Comparison of ENCODE assay signal across 24 cellular contexts in the genomic region with DNA sequence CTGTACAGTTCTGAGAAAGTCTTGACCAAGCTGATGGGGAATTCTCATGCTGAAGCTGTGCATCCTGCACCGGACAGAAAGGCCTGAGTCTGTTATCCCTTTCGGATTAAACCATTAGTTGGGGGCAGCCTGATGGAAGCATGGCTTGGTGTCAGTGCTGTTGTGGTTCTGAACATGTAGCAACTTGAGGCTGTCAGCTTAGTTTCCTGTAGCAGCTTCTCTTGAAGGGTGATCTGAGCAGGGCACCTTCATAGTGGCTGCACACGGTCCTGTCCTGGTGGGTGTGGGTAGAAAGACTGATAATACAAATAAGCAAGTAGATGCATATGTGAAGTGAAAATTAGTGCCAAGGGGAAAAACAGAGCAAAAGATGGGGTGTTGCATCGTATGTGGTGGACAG. TPM values are rescaled to one million over a fixed set of nuclear protein-coding genes. Genes with fewer than 3 reads are reported as not detected.
DNase-seq lines count a peak whose midpoint lies in the region; ATAC-seq and TF ChIP-seq lines count a peak whose summit lies in the region.
"Had no signal": no experiment of that assay in that cellular context is flagged by ENCODE, and none has a peak within 500 bp of the region (broad histone marks: within the 10 kb centered on the region; RNA-seq: fewer than 3 reads in every experiment).

No MANE protein-coding gene starts in this region.

- H3K9me3 ChIP-seq in Loucy (ENCODE audit: insufficient read depth, low read depth, low read length) (no peaks in the 10 kb centered on the region), HAP-1 (no peaks in the 10 kb centered on the region)
- H3K9me3 ChIP-seq: BE2C, SJCRH30, stomach, tibial artery had no signal

- peaks cover 41% of the 10 kb centered on the region for H3K4me1 Mint-ChIP-seq in activated naive CD8-positive, alpha-beta T cell treated with anti-CD3 and anti-CD28 coated beads, Interleukin-2, amount 10 ng/mL, durations not matched to agents 7 days and 5 days
- peaks cover 52% of the 10 kb centered on the region for H3K4me1 Mint-ChIP-seq in activated naive CD8-positive, alpha-beta T cell treated with anti-CD3 and anti-CD28 coated beads for 36 hours
- peaks cover 49 to 65% of the 10 kb centered on the region in 2 donors for H3K4me1 Mint-ChIP-seq in effector memory CD8-positive, alpha-beta T cell (ENCODE audit: low read depth in 2 of 2)
- H3K4me1 Mint-ChIP-seq in stimulated activated effector memory CD8-positive, alpha-beta T cell treated with anti-CD3 and anti-CD28 coated beads, Interleukin-12 subunit alpha, Interleukin-12 subunit beta, amount 100 ng/mL, for 72 hours: peaks cover 64% of the 10 kb centered on the region

- H3K9me2 ChIP-seq in Loucy (replicated peaks; ENCODE audit: low read depth, low read length): no peaks in the 10 kb centered on the region

- no peak for TF ChIP-seq CTCF in Loucy (conservative IDR thresholded peaks at IDR 0.05; ENCODE audit: low read length)

- H3K4me2 ChIP-seq in Loucy (ENCODE audit: low read depth, low read length, poor library complexity, severe bottlenecking): peak overlapping the region; percentile 30

- H3K36me3 ChIP-seq in Loucy (ENCODE audit: insufficient read depth, low read length) (peaks cover 6% of the 10 kb centered on the region; the same call in 1 of the 2 replicates), HAP-1 (replicated peaks) (peaks cover 4% of the 10 kb centered on the region; the same call in 1 of the 2 replicates)

- H3K4me3 ChIP-seq in Loucy (ENCODE audit: low read length, poor library complexity, severe bottlenecking) (no peak overlapping the region), HAP-1 (no peak overlapping the region)
- H3K4me3 ChIP-seq: coronary artery, SJCRH30, stomach, tibial artery had no signal

- H4K20me1 ChIP-seq in Loucy (ENCODE audit: insufficient read depth, low read length, poor library complexity, severe bottlenecking): peaks cover 50% of the 10 kb centered on the region

- no peak for DNase-seq in activated naive CD8-positive, alpha-beta T cell treated with anti-CD3 and anti-CD28 coated beads, Interleukin-2, amount 10 ng/mL, durations not matched to agents 7 days and 5 days
- no peak for DNase-seq in activated naive CD8-positive, alpha-beta T cell treated with anti-CD3 and anti-CD28 coated beads for 36 hours
- no peak for DNase-seq in effector memory CD8-positive, alpha-beta T cell
- DNase-seq in stimulated activated effector memory CD8-positive, alpha-beta T cell treated with anti-CD3 and anti-CD28 coated beads, Interleukin-12 subunit alpha, Interleukin-12 subunit beta, amount 100 ng/mL, for 72 hours (ENCODE audit: low spot score in 2 of 2): no peak
- DNase-seq in HAP-1 (ENCODE audit: low spot score in 2 of 2): no peak
- DNase-seq in superior temporal gyrus (ENCODE audit: extremely low spot score): no peak
- DNase-seq: ACHN; aorta; BE2C; DMS79 treated with DMSO at 0.1 percent for 48 hours; effector memory CD4-positive, alpha-beta T cell; foreskin melanocyte; NCI-H1436 treated with DMSO at 0.1 percent for 48 hours; NCI-H345; NCI-H748 treated with DMSO at 0.1 percent for 48 hours; SJCRH30; stomach; tibial artery had no signal

- H3K9me3 Mint-ChIP-seq in activated naive CD8-positive, alpha-beta T cell treated with anti-CD3 and anti-CD28 coated beads, Interleukin-2, amount 10 ng/mL, durations not matched to agents 7 days and 5 days: peaks cover 4% of the 10 kb centered on the region
- peaks cover 5% of the 10 kb centered on the region for H3K9me3 Mint-ChIP-seq in activated naive CD8-positive, alpha-beta T cell treated with anti-CD3 and anti-CD28 coated beads for 36 hours
- no peaks in the 10 kb centered on the region for H3K9me3 Mint-ChIP-seq in effector memory CD8-positive, alpha-beta T cell
- H3K9me3 Mint-ChIP-seq in stimulated activated effector memory CD8-positive, alpha-beta T cell treated with anti-CD3 and anti-CD28 coated beads, Interleukin-12 subunit alpha, Interleukin-12 subunit beta, amount 100 ng/mL, for 72 hours: peaks cover 2% of the 10 kb centered on the region

- in situ Hi-C loops in HAP-1 (cut with MboI; ENCODE audit: low sequenced_read_pairs): no loop called here

- no peak overlapping the region for H2AFZ ChIP-seq in Loucy (ENCODE audit: low read length)

- H3K79me2 ChIP-seq in Loucy (ENCODE audit: insufficient read depth, low read length): peaks cover 96% of the 10 kb centered on the region

- no peak overlapping the region for H3K27ac Mint-ChIP-seq in activated naive CD8-positive, alpha-beta T cell treated with anti-CD3 and anti-CD28 coated beads, Interleukin-2, amount 10 ng/mL, durations not matched to agents 7 days and 5 days
- H3K27ac Mint-ChIP-seq in activated naive CD8-positive, alpha-beta T cell treated with anti-CD3 and anti-CD28 coated beads for 36 hours: no peak overlapping the region
- peak overlapping the region; percentile 8 to 41 for H3K27ac Mint-ChIP-seq in effector memory CD8-positive, alpha-beta T cell
- H3K27ac Mint-ChIP-seq in stimulated activated effector memory CD8-positive, alpha-beta T cell treated with anti-CD3 and anti-CD28 coated beads, Interleukin-12 subunit alpha, Interleukin-12 subunit beta, amount 100 ng/mL, for 72 hours: no peak overlapping the region

- peak overlapping the region; percentile 7 for H3K9ac ChIP-seq in Loucy (ENCODE audit: low read depth, low read length, poor library complexity, severe bottlenecking)

- no peaks in the 10 kb centered on the region for H3F3A ChIP-seq in Loucy (ENCODE audit: low read depth)

- H3K27me3 ChIP-seq in Loucy (ENCODE audit: insufficient read depth, low read length, poor library complexity, severe bottlenecking) (no peaks in the 10 kb centered on the region), HAP-1 (ENCODE audit: low read depth) (no peaks in the 10 kb centered on the region)
- H3K27me3 ChIP-seq: BE2C, SJCRH30, stomach, tibial artery had no signal

- peaks cover 40% of the 10 kb centered on the region for H3K36me3 Mint-ChIP-seq in activated naive CD8-positive, alpha-beta T cell treated with anti-CD3 and anti-CD28 coated beads, Interleukin-2, amount 10 ng/mL, durations not matched to agents 7 days and 5 days
- peaks cover 45% of the 10 kb centered on the region for H3K36me3 Mint-ChIP-seq in activated naive CD8-positive, alpha-beta T cell treated with anti-CD3 and anti-CD28 coated beads for 36 hours
- peaks cover 29% of the 10 kb centered on the region for H3K36me3 Mint-ChIP-seq in effector memory CD8-positive, alpha-beta T cell (ENCODE audit: insufficient read depth)
- H3K36me3 Mint-ChIP-seq in stimulated activated effector memory CD8-positive, alpha-beta T cell treated with anti-CD3 and anti-CD28 coated beads, Interleukin-12 subunit alpha, Interleukin-12 subunit beta, amount 100 ng/mL, for 72 hours: peaks cover 39% of the 10 kb centered on the region

- no peak overlapping the region for H3K4me3 Mint-ChIP-seq in activated naive CD8-positive, alpha-beta T cell treated with anti-CD3 and anti-CD28 coated beads, Interleukin-2, amount 10 ng/mL, durations not matched to agents 7 days and 5 days
- no peak overlapping the region for H3K4me3 Mint-ChIP-seq in activated naive CD8-positive, alpha-beta T cell treated with anti-CD3 and anti-CD28 coated beads for 36 hours
- peak overlapping the region in 1 of 2 donors; percentile 35 for H3K4me3 Mint-ChIP-seq in effector memory CD8-positive, alpha-beta T cell
- no peak overlapping the region for H3K4me3 Mint-ChIP-seq in stimulated activated effector memory CD8-positive, alpha-beta T cell treated with anti-CD3 and anti-CD28 coated beads, Interleukin-12 subunit alpha, Interleukin-12 subunit beta, amount 100 ng/mL, for 72 hours

- POLR2A ChIA-PET in activated naive CD8-positive, alpha-beta T cell treated with anti-CD3 and anti-CD28 coated beads, Interleukin-2, amount 10 ng/mL, durations not matched to agents 7 days and 5 days (lab: Charles Lee): interaction anchor here (1.8 kb wide), 1 partner anchor 11 kb away, joined by 4 read pairs; no protein-coding TSS in a partner anchor

- no peaks in the 10 kb centered on the region for H3K27me3 Mint-ChIP-seq in activated naive CD8-positive, alpha-beta T cell treated with anti-CD3 and anti-CD28 coated beads, Interleukin-2, amount 10 ng/mL, durations not matched to agents 7 days and 5 days
- no peaks in the 10 kb centered on the region for H3K27me3 Mint-ChIP-seq in activated naive CD8-positive, alpha-beta T cell treated with anti-CD3 and anti-CD28 coated beads for 36 hours
- H3K27me3 Mint-ChIP-seq in effector memory CD8-positive, alpha-beta T cell: no peaks in the 10 kb centered on the region

- peak; percentile 67 for ATAC-seq in activated naive CD8-positive, alpha-beta T cell treated with anti-CD3 and anti-CD28 coated beads, Interleukin-2, amount 10 ng/mL, durations not matched to agents 7 days and 5 days (ENCODE audit: low read depth)
- no peak for ATAC-seq in effector memory CD8-positive, alpha-beta T cell (replicated peaks)
- ATAC-seq in stimulated activated effector memory CD8-positive, alpha-beta T cell treated with anti-CD3 and anti-CD28 coated beads, Interleukin-12 subunit alpha, Interleukin-12 subunit beta, amount 100 ng/mL, for 72 hours: peak; percentile 16
- ATAC-seq in GM18858 (IDR thresholded peaks at IDR 0.05; ENCODE audit: unreplicated experiment): no peak
- ATAC-seq: activated naive CD4-positive, alpha-beta T cell treated with anti-CD3 and anti-CD28 coated beads, Interleukin-2, amount 50 U/mL, for 72 hours; esophagus mucosa; left lobe of liver had no signal

- H3K4me1 ChIP-seq in Loucy (ENCODE audit: insufficient read depth, low read length, poor library complexity, severe bottlenecking) (peaks cover 7% of the 10 kb centered on the region), HAP-1 (no peaks in the 10 kb centered on the region)
- H3K4me1 ChIP-seq: SJCRH30 had no signal

RNA-seq across cellular contexts. Expression of gene KIAA0232, which starts 11.7 kb away (rescaled TPM):
- 10 to 100 TPM; 21.5 to 23.9 TPM for total RNA-seq in activated naive CD8-positive, alpha-beta T cell treated with anti-CD3 and anti-CD28 coated beads, Interleukin-2, amount 10 ng/mL, durations not matched to agents 7 days and 5 days
- 10 to 100 TPM; 13.8 to 14.7 TPM for total RNA-seq in activated naive CD8-positive, alpha-beta T cell treated with anti-CD3 and anti-CD28 coated beads for 36 hours

Comparison
In these comparisons a context has a peak if more than half of its experiments do, and no peak if none do; other contexts are left out.
1. ATAC-seq: peak in activated naive CD8-positive, alpha-beta T cell treated with anti-CD3 and anti-CD28 coated beads, Interleukin-2, amount 10 ng/mL, durations not matched to agents 7 days and 5 days (single experiment) and stimulated activated effector memory CD8-positive, alpha-beta T cell treated with anti-CD3 and anti-CD28 coated beads, Interleukin-12 subunit alpha, Interleukin-12 subunit beta, amount 100 ng/mL, for 72 hours (single experiment); none in effector memory CD8-positive, alpha-beta T cell (single experiment) and GM18858 (single experiment).
2. H3K27ac Mint-ChIP-seq: peak in effector memory CD8-positive, alpha-beta T cell (2 of 2); none in activated naive CD8-positive, alpha-beta T cell treated with anti-CD3 and anti-CD28 coated beads, Interleukin-2, amount 10 ng/mL, durations not matched to agents 7 days and 5 days (single experiment), activated naive CD8-positive, alpha-beta T cell treated with anti-CD3 and anti-CD28 coated beads for 36 hours (single experiment) and stimulated activated effector memory CD8-positive, alpha-beta T cell treated with anti-CD3 and anti-CD28 coated beads, Interleukin-12 subunit alpha, Interleukin-12 subunit beta, amount 100 ng/mL, for 72 hours (single experiment).